Comparison of ENCODE assay signal across 11 cellular contexts in the genomic region with DNA sequence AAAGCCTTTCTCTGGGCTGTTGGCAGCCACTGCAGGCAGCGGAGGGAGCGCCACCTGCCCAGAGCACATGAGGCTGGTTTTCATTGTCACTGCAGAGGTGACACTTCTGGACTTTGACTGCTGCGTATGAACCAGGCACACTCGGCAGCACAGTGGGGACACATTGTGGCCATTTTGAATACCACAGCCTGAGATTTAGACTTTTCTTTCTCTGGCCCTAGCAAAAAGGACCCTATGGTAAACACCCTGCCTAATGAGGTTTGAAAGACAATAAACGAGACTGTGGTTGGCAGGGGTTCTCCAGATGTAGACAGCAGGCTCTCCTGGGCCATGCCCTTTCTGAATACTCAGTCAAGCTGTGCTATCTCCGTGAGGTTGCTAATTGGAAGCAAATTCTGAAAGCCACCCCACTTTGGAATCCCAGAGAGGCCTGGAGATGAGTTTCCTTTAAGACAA. TPM values are rescaled to one million over a fixed set of nuclear protein-coding genes. Genes with fewer than 3 reads are reported as not detected.
A peak's percentile ranks its signal among the peaks of the same experiment; 100 is the strongest.
DNase-seq lines count a peak whose midpoint lies in the region; ATAC-seq and TF ChIP-seq lines count a peak whose summit lies in the region.
"Had no signal": no experiment of that assay in that cellular context is flagged by ENCODE, and none has a peak within 500 bp of the region (broad histone marks: within the 10 kb centered on the region; RNA-seq: fewer than 3 reads in every experiment).

No MANE protein-coding gene starts in this region.

- no peaks in the 10 kb centered on the region for H3K79me2 ChIP-seq in H9 (ENCODE audit: insufficient read depth, low read length)

- H2AK5ac ChIP-seq in H9 (ENCODE audit: insufficient read length, low read length) = no peak overlapping the region

- H3K27me3 ChIP-seq in H9 (ENCODE audit: insufficient read depth, low read length) = no peaks in the 10 kb centered on the region; the same call in 1 of the 2 replicates

- no peak overlapping the region for H3K4me2 ChIP-seq in H9 (ENCODE audit: insufficient read depth, insufficient read length, low read length)

- H2BK120ac ChIP-seq in H9 (ENCODE audit: low read depth, low read length, poor library complexity, severe bottlenecking) = no peak overlapping the region

- H3K27ac Mint-ChIP-seq in activated CD4-positive, alpha-beta T cell treated with anti-CD3 and anti-CD28 coated beads, Interleukin-2, amount 10 ng/mL, durations not matched to agents 24 days and 14 days = no peak overlapping the region
- H3K27ac Mint-ChIP-seq in H9 (no peak overlapping the region), T-helper 17 cell (no peak overlapping the region), naive B cell (no peak overlapping the region)
- H3K27ac Mint-ChIP-seq: activated naive CD8-positive, alpha-beta T cell; CD8-positive, alpha-beta memory T cell; stimulated activated naive CD8-positive, alpha-beta T cell treated with anti-CD3 and anti-CD28 coated beads, Interleukin-15, Interleukin-2, amounts not matched to agents 100 ng/mL and 50 ng/mL, for 24 hours had no signal

- H3K9me3 ChIP-seq in H9 (ENCODE audit: control insufficient read depth, low read depth, low read length) (no peaks in the 10 kb centered on the region), T-helper 17 cell (ENCODE audit: control insufficient read depth, low read length, poor library complexity, severe bottlenecking) (no peaks in the 10 kb centered on the region)

- no peak overlapping the region for H3K4ac ChIP-seq in H9 (ENCODE audit: low read depth, low read length)

- no CpG with 5 or more reads among the region's 6 CpGs for WGBS in H9 (ENCODE audit: extremely low coverage, insufficient read length, low lambda C conversion rate)

- no peaks in the 10 kb centered on the region for H4K20me1 ChIP-seq in H9 (ENCODE audit: control insufficient read depth, insufficient read depth, insufficient read length)

- H3K14ac ChIP-seq in H9 (ENCODE audit: insufficient read depth, low read length) = no peak overlapping the region

- H3K23ac ChIP-seq in H9 (ENCODE audit: insufficient read length, low read depth, low read length) = no peak overlapping the region

- intact Hi-C loops in activated CD4-positive, alpha-beta T cell treated with anti-CD3 and anti-CD28 coated beads, Interleukin-2, amount 10 ng/mL, durations not matched to agents 24 days and 14 days (cut with micrococcal nuclease) = no loop called here

- no peak overlapping the region for H2BK12ac ChIP-seq in H9 (ENCODE audit: insufficient read length, low read depth, low read length)

- ATAC-seq in T-helper 17 cell = peak; percentile 61
- peak; percentile 83 for ATAC-seq in esophagus mucosa
- peak; percentile 70 to 80 for ATAC-seq in naive B cell (ENCODE audit: low read depth in 2 of 2)
- ATAC-seq in GM21447 (IDR thresholded peaks at IDR 0.05; ENCODE audit: unreplicated experiment) = no peak

- no peak overlapping the region for H4K8ac ChIP-seq in H9 (replicated peaks; ENCODE audit: insufficient read length, low read depth, low read length)

- no peaks in the 10 kb centered on the region for H3K23me2 ChIP-seq in H9 (ENCODE audit: insufficient read length, low read depth, low read length, poor library complexity, severe bottlenecking)

- H2BK5ac ChIP-seq in H9 (ENCODE audit: insufficient read length, low read length) = no peak overlapping the region

- H4K91ac ChIP-seq in H9 (ENCODE audit: insufficient read length, low read depth, low read length) = no peak overlapping the region

- no peak overlapping the region for H3K18ac ChIP-seq in H9 (ENCODE audit: insufficient read length, low read depth, low read length)

- H3K27me3 Mint-ChIP-seq in activated CD4-positive, alpha-beta T cell treated with anti-CD3 and anti-CD28 coated beads, Interleukin-2, amount 10 ng/mL, durations not matched to agents 24 days and 14 days = peaks cover 12% of the 10 kb centered on the region
- H3K27me3 Mint-ChIP-seq in H9 (ENCODE audit: low read depth) (peaks cover 22% of the 10 kb centered on the region), T-helper 17 cell (peaks cover 35% of the 10 kb centered on the region), naive B cell (peaks cover 24 to 31% (median 24%) of the 10 kb centered on the region in 3 donors)

- H3T11ph ChIP-seq in H9 (ENCODE audit: low read length) = no peak overlapping the region

- no peaks in the 10 kb centered on the region for H3K79me1 ChIP-seq in H9 (ENCODE audit: insufficient read depth, low read depth, low read length, poor library complexity, severe bottlenecking)

- no peaks in the 10 kb centered on the region for H3K9me3 Mint-ChIP-seq in activated CD4-positive, alpha-beta T cell treated with anti-CD3 and anti-CD28 coated beads, Interleukin-2, amount 10 ng/mL, durations not matched to agents 24 days and 14 days
- H3K9me3 Mint-ChIP-seq in H9 (peaks cover 7 to 8% of the 10 kb centered on the region in 2 experiments; a peak in 4 of 5 replicates), naive B cell (peaks cover 0 to 3% (median 0%) of the 10 kb centered on the region in 7 donors)
- H3K9me3 Mint-ChIP-seq: stimulated activated naive CD8-positive, alpha-beta T cell treated with anti-CD3 and anti-CD28 coated beads, Interleukin-15, Interleukin-2, amounts not matched to agents 100 ng/mL and 50 ng/mL, for 24 hours had no signal

- H4K5ac ChIP-seq in H9 (ENCODE audit: insufficient read length, low read depth, low read length) = no peak overlapping the region

- H3K27ac ChIP-seq in H9 (ENCODE audit: insufficient read length, low read depth, low read length) = no peak overlapping the region

- H3K9ac ChIP-seq in H9 (ENCODE audit: extremely low read depth, insufficient read length, low read length) = no peak overlapping the region

- H3K56ac ChIP-seq in H9 (ENCODE audit: insufficient read length, low read depth, low read length) = no peak overlapping the region

- peaks cover 8% of the 10 kb centered on the region for H3K4me1 Mint-ChIP-seq in activated CD4-positive, alpha-beta T cell treated with anti-CD3 and anti-CD28 coated beads, Interleukin-2, amount 10 ng/mL, durations not matched to agents 24 days and 14 days
- H3K4me1 Mint-ChIP-seq in H9 (peaks cover 0 to 10% of the 10 kb centered on the region in 2 experiments; a peak in 3 of 4 replicates), T-helper 17 cell (peaks cover 6% of the 10 kb centered on the region), naive B cell (peaks cover 0 to 5% (median 0%) of the 10 kb centered on the region in 3 donors)

- peak; percentile 63 for TF ChIP-seq CTCF in H9 (conservative IDR thresholded peaks at IDR 0.05)

- no peak overlapping the region for H3K4me3 Mint-ChIP-seq in activated CD4-positive, alpha-beta T cell treated with anti-CD3 and anti-CD28 coated beads, Interleukin-2, amount 10 ng/mL, durations not matched to agents 24 days and 14 days
- H3K4me3 Mint-ChIP-seq in H9 = no peak overlapping the region
- H3K4me3 Mint-ChIP-seq in T-helper 17 cell = no peak overlapping the region
- H3K4me3 Mint-ChIP-seq in naive B cell = no peak overlapping the region
- H3K4me3 Mint-ChIP-seq: activated naive CD8-positive, alpha-beta T cell; CD8-positive, alpha-beta memory T cell; stimulated activated naive CD8-positive, alpha-beta T cell treated with anti-CD3 and anti-CD28 coated beads, Interleukin-15, Interleukin-2, amounts not matched to agents 100 ng/mL and 50 ng/mL, for 24 hours had no signal

- H3K4me1 ChIP-seq in H9 (ENCODE audit: insufficient read depth, low read length) = no peaks in the 10 kb centered on the region

- H2BK20ac ChIP-seq in H9 (ENCODE audit: low read depth, low read length, poor library complexity, severe bottlenecking) = no peak overlapping the region

- no peaks in the 10 kb centered on the region for H3K36me3 Mint-ChIP-seq in activated CD4-positive, alpha-beta T cell treated with anti-CD3 and anti-CD28 coated beads, Interleukin-2, amount 10 ng/mL, durations not matched to agents 24 days and 14 days (ENCODE audit: low read depth)
- peaks cover 0 to 4% (median 0%) of the 10 kb centered on the region in 3 experiments; a peak in 1 of 7 replicates for H3K36me3 Mint-ChIP-seq in H9 (ENCODE audit: insufficient read depth in 1 of 3, low read depth in 3 of 3)
- peaks cover 7% of the 10 kb centered on the region for H3K36me3 Mint-ChIP-seq in T-helper 17 cell (ENCODE audit: low read depth)
- peaks cover 0 to 12% of the 10 kb centered on the region in 2 donors for H3K36me3 Mint-ChIP-seq in naive B cell
- H3K36me3 Mint-ChIP-seq: activated naive CD8-positive, alpha-beta T cell; CD8-positive, alpha-beta memory T cell had no signal

- peak; percentile 72 for DNase-seq in activated CD4-positive, alpha-beta T cell treated with anti-CD3 and anti-CD28 coated beads, Interleukin-2, amount 10 ng/mL, durations not matched to agents 24 days and 14 days
- no peak for DNase-seq in activated CD4-positive, alpha-beta T cell treated with anti-CD3 and anti-CD28 coated beads for 1 hour
- DNase-seq in H9 (no peak), NCI-H1694 treated with DMSO at 0.1 percent for 48 hours (lab: John Stamatoyannopoulos, UW) (peak; percentile 90), T-helper 17 cell (no peak), naive B cell (peak; percentile 15)

- H2BK15ac ChIP-seq in H9 (ENCODE audit: low read depth, low read length) = no peak overlapping the region

- no peak overlapping the region for H2AFZ ChIP-seq in H9 (ENCODE audit: low read length)

RNA-seq across cellular contexts. Expression of gene KCNE2, which starts 12.0 kb away (rescaled TPM):
- not detected in 2 replicates for total RNA-seq in activated CD4-positive, alpha-beta T cell treated with anti-CD3 and anti-CD28 coated beads, Interleukin-2, amount 10 ng/mL, durations not matched to agents 24 days and 14 days
- total RNA-seq in H9 (2021) (0.29 TPM in 1 of 2 replicates, not detected in the other), T-helper 17 cell (not detected), esophagus mucosa (not detected)
- polyA plus RNA-seq in naive B cell (ENCODE audit: low read depth in 6 of 6) = under 1 TPM in 1 of 6 donors, not detected in 5; 0.35 TPM
- total RNA-seq: CD8-positive, alpha-beta memory T cell had no signal
- polyA plus RNA-seq: CD8-positive, alpha-beta memory T cell had no signal

RNA-seq across cellular contexts. Expression of gene SMIM11, which starts 23.5 kb away (rescaled TPM):
- 23.7 and 23.9 TPM in 2 replicates for total RNA-seq in activated CD4-positive, alpha-beta T cell treated with anti-CD3 and anti-CD28 coated beads, Interleukin-2, amount 10 ng/mL, durations not matched to agents 24 days and 14 days
- total RNA-seq in H9 (2021) = 0.66 and 2.3 TPM in 2 replicates
- 1 to 10 TPM in 1 of 2 donors, under 1 TPM in 1; 0.90 to 4.3 TPM for total RNA-seq in T-helper 17 cell
- 2.6 TPM for total RNA-seq in esophagus mucosa
- polyA plus RNA-seq in naive B cell (ENCODE audit: low read depth in 6 of 6) = 10 to 100 TPM in 5 of 6 donors, 1 to 10 TPM in 1; 8.0 to 37.8 (median 12.1) TPM

Comparison
In these comparisons a context has a peak if more than half of its experiments do, and no peak if none do; other contexts are left out.
1. DNase-seq: peak in activated CD4-positive, alpha-beta T cell treated with anti-CD3 and anti-CD28 coated beads, Interleukin-2, amount 10 ng/mL, durations not matched to agents 24 days and 14 days (single experiment), NCI-H1694 treated with DMSO at 0.1 percent for 48 hours (single experiment) and naive B cell (single experiment); none in activated CD4-positive, alpha-beta T cell treated with anti-CD3 and anti-CD28 coated beads for 1 hour (single experiment), H9 (single experiment) and T-helper 17 cell (0 of 3).